ENCODE assay signal across 1 cellular context in genomic region chr2:219298759-219299371, GRCh38.
TF ChIP-seq lines count a peak whose summit lies in the region.

No MANE protein-coding gene starts in this region.

TF ChIP-seq in HepG2, 621 proteins besides CTCF, POLR2A, EP300 and RAD21 (continues in another document):
- 0 out of 2 replicates have a peak, but pooled peaks have one; percentile 41 for TF ChIP-seq PPARG (CRISPR knock-in tag; conservative IDR thresholded peaks at IDR 0.05)
- TF ChIP-seq BORCS8-MEF2B (CRISPR knock-in tag; IDR thresholded peaks at IDR 0.05): peak; percentile 45; the same call in 1 of the 2 replicates
- TF ChIP-seq ADNP (CRISPR knock-in tag; IDR thresholded peaks at IDR 0.05): no peak
- TF ChIP-seq ZNF598 (CRISPR knock-in tag; IDR thresholded peaks at IDR 0.05; ENCODE audit: borderline replicate concordance): 0 out of 2 replicates have a peak, but pooled peaks have one; percentile 51
- peak; percentile 63; the same call in 1 of the 2 replicates for TF ChIP-seq ZNF44 (CRISPR knock-in tag; IDR thresholded peaks at IDR 0.05)
- TF ChIP-seq, protein P1, sequence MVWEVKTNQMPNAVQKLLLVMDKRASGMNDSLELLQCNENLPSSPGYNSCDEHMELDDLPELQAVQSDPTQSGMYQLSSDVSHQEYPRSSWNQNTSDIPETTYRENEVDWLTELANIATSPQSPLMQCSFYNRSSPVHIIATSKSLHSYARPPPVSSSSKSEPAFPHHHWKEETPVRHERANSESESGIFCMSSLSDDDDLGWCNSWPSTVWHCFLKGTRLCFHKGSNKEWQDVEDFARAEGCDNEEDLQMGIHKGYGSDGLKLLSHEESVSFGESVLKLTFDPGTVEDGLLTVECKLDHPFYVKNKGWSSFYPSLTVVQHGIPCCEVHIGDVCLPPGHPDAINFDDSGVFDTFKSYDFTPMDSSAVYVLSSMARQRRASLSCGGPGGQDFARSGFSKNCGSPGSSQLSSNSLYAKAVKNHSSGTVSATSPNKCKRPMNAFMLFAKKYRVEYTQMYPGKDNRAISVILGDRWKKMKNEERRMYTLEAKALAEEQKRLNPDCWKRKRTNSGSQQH (CRISPR knock-in tag; IDR thresholded peaks at IDR 0.05; ENCODE audit: low read depth): 0 out of 2 replicates have a peak, but pooled peaks have one; percentile 32
- TF ChIP-seq ZNF777 (CRISPR knock-in tag; IDR thresholded peaks at IDR 0.05): no peak
- peak; percentile 82; the same call in 1 of the 2 replicates for TF ChIP-seq ZNF136 (CRISPR knock-in tag; IDR thresholded peaks at IDR 0.05; ENCODE audit: low read depth)
- 0 out of 2 replicates have a peak, but pooled peaks have one; percentile 24 for TF ChIP-seq PITX1 (CRISPR knock-in tag; IDR thresholded peaks at IDR 0.05)
- 0 out of 2 replicates have a peak, but pooled peaks have one; percentile 62 for TF ChIP-seq ARNT2 (CRISPR knock-in tag; IDR thresholded peaks at IDR 0.05; ENCODE audit: low read depth)
- TF ChIP-seq ETV6 (CRISPR knock-in tag; conservative IDR thresholded peaks at IDR 0.05): no peak
- TF ChIP-seq GABPA (IDR thresholded peaks at IDR 0.05; ENCODE audit: low read depth, low read length): no peak
- no peak for TF ChIP-seq GABPA (CRISPR knock-in tag; IDR thresholded peaks at IDR 0.05; ENCODE audit: low read depth)
- TF ChIP-seq, protein P2, sequence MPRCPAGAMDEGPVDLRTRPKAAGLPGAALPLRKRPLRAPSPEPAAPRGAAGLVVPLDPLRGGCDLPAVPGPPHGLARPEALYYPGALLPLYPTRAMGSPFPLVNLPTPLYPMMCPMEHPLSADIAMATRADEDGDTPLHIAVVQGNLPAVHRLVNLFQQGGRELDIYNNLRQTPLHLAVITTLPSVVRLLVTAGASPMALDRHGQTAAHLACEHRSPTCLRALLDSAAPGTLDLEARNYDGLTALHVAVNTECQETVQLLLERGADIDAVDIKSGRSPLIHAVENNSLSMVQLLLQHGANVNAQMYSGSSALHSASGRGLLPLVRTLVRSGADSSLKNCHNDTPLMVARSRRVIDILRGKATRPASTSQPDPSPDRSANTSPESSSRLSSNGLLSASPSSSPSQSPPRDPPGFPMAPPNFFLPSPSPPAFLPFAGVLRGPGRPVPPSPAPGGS (CRISPR knock-in tag; IDR thresholded peaks at IDR 0.05): peak; percentile 86; the same call in 1 of the 2 replicates
- 0 out of 2 replicates have a peak, but pooled peaks have one; percentile 34 for TF ChIP-seq POGK (CRISPR knock-in tag; conservative IDR thresholded peaks at IDR 0.05)
- TF ChIP-seq ZIK1 (CRISPR knock-in tag; IDR thresholded peaks at IDR 0.05; ENCODE audit: borderline replicate concordance, low read depth): 0 out of 2 replicates have a peak, but pooled peaks have one; percentile 24
- peak; percentile 82; the same call in 1 of the 2 replicates for TF ChIP-seq ZNF782 (CRISPR knock-in tag; IDR thresholded peaks at IDR 0.05; ENCODE audit: borderline replicate concordance)
- no peak for TF ChIP-seq ZNF720 (CRISPR knock-in tag; IDR thresholded peaks at IDR 0.05)
- TF ChIP-seq MAZ (IDR thresholded peaks at IDR 0.05; ENCODE audit: borderline replicate concordance, low read depth, low read length): peak; percentile 75; the same call in 1 of the 2 replicates
- peak; percentile 85 for TF ChIP-seq MAZ (CRISPR knock-in tag; IDR thresholded peaks at IDR 0.05; ENCODE audit: low read depth)
- TF ChIP-seq ZNF761 (CRISPR knock-in tag; conservative IDR thresholded peaks at IDR 0.05): no peak
- no peak for TF ChIP-seq ZNF878 (CRISPR knock-in tag; IDR thresholded peaks at IDR 0.05)
- no peak for TF ChIP-seq ERF (CRISPR knock-in tag; IDR thresholded peaks at IDR 0.05)
- peak; percentile 60; the same call in 1 of the 2 replicates for TF ChIP-seq SAP130 (CRISPR knock-in tag; IDR thresholded peaks at IDR 0.05; ENCODE audit: low read depth)
- TF ChIP-seq ZBTB7B (CRISPR knock-in tag; IDR thresholded peaks at IDR 0.05): no peak
- TF ChIP-seq, protein P3, sequence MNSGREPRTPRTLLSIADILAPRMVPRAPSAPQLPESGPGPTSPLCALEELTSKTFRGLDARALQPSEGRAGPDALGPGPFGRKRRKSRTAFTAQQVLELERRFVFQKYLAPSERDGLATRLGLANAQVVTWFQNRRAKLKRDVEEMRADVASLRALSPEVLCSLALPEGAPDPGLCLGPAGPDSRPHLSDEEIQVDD (CRISPR knock-in tag; IDR thresholded peaks at IDR 0.05; ENCODE audit: borderline replicate concordance): no peak
- TF ChIP-seq, protein P4, sequence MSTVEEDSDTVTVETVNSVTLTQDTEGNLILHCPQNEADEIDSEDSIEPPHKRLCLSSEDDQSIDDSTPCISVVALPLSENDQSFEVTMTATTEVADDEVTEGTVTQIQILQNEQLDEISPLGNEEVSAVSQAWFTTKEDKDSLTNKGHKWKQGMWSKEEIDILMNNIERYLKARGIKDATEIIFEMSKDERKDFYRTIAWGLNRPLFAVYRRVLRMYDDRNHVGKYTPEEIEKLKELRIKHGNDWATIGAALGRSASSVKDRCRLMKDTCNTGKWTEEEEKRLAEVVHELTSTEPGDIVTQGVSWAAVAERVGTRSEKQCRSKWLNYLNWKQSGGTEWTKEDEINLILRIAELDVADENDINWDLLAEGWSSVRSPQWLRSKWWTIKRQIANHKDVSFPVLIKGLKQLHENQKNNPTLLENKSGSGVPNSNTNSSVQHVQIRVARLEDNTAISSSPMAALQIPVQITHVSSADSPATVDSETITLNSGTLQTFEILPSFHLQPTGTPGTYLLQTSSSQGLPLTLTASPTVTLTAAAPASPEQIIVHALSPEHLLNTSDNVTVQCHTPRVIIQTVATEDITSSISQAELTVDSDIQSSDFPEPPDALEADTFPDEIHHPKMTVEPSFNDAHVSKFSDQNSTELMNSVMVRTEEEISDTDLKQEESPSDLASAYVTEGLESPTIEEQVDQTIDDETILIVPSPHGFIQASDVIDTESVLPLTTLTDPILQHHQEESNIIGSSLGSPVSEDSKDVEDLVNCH (CRISPR knock-in tag; IDR thresholded peaks at IDR 0.05): peak; percentile 67; the same call in 1 of the 2 replicates
- TF ChIP-seq PRPF4 (IDR thresholded peaks at IDR 0.05; ENCODE audit: low read depth, low read length, poor library complexity, severe bottlenecking): no peak
- no peak for TF ChIP-seq ZNF766 (CRISPR knock-in tag; IDR thresholded peaks at IDR 0.05; ENCODE audit: borderline replicate concordance)
- TF ChIP-seq WIZ (CRISPR knock-in tag; IDR thresholded peaks at IDR 0.05): peak; percentile 54; the same call in 1 of the 2 replicates
- TF ChIP-seq ZBTB8A (CRISPR knock-in tag; IDR thresholded peaks at IDR 0.05; ENCODE audit: borderline replicate concordance, low read depth): peak; percentile 62; the same call in 1 of the 2 replicates
- TF ChIP-seq, protein P5, sequence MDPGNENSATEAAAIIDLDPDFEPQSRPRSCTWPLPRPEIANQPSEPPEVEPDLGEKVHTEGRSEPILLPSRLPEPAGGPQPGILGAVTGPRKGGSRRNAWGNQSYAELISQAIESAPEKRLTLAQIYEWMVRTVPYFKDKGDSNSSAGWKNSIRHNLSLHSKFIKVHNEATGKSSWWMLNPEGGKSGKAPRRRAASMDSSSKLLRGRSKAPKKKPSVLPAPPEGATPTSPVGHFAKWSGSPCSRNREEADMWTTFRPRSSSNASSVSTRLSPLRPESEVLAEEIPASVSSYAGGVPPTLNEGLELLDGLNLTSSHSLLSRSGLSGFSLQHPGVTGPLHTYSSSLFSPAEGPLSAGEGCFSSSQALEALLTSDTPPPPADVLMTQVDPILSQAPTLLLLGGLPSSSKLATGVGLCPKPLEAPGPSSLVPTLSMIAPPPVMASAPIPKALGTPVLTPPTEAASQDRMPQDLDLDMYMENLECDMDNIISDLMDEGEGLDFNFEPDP (CRISPR knock-in tag; conservative IDR thresholded peaks at IDR 0.05): no peak
- no peak for TF ChIP-seq NFE2L2 (IDR thresholded peaks at IDR 0.05; ENCODE audit: low read length)
- no peak for TF ChIP-seq ZNF644 (CRISPR knock-in tag; IDR thresholded peaks at IDR 0.05; ENCODE audit: low read depth)
- TF ChIP-seq ZNF616 (CRISPR knock-in tag; IDR thresholded peaks at IDR 0.05; ENCODE audit: low read depth): 0 out of 2 replicates have a peak, but pooled peaks have one; percentile 23
- 0 out of 2 replicates have a peak, but pooled peaks have one; percentile 14 for TF ChIP-seq SP5 (CRISPR knock-in tag; IDR thresholded peaks at IDR 0.05; ENCODE audit: borderline replicate concordance, low read depth)
- no peak for TF ChIP-seq KLF15 (CRISPR knock-in tag; IDR thresholded peaks at IDR 0.05; ENCODE audit: borderline replicate concordance)
- TF ChIP-seq POLR2AphosphoS5 (IDR thresholded peaks at IDR 0.05; ENCODE audit: low read depth, low read length): no peak
- TF ChIP-seq, protein P6, sequence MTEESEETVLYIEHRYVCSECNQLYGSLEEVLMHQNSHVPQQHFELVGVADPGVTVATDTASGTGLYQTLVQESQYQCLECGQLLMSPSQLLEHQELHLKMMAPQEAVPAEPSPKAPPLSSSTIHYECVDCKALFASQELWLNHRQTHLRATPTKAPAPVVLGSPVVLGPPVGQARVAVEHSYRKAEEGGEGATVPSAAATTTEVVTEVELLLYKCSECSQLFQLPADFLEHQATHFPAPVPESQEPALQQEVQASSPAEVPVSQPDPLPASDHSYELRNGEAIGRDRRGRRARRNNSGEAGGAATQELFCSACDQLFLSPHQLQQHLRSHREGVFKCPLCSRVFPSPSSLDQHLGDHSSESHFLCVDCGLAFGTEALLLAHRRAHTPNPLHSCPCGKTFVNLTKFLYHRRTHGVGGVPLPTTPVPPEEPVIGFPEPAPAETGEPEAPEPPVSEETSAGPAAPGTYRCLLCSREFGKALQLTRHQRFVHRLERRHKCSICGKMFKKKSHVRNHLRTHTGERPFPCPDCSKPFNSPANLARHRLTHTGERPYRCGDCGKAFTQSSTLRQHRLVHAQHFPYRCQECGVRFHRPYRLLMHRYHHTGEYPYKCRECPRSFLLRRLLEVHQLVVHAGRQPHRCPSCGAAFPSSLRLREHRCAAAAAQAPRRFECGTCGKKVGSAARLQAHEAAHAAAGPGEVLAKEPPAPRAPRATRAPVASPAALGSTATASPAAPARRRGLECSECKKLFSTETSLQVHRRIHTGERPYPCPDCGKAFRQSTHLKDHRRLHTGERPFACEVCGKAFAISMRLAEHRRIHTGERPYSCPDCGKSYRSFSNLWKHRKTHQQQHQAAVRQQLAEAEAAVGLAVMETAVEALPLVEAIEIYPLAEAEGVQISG (CRISPR knock-in tag; IDR thresholded peaks at IDR 0.05): peak; percentile 28; the same call in 1 of the 2 replicates
- TF ChIP-seq ZNF30 (CRISPR knock-in tag; IDR thresholded peaks at IDR 0.05): no peak
- TF ChIP-seq CC2D1A (CRISPR knock-in tag; IDR thresholded peaks at IDR 0.05): no peak
- no peak for TF ChIP-seq SRSF9 (IDR thresholded peaks at IDR 0.05; ENCODE audit: borderline replicate concordance, insufficient read depth, low read depth, low read length, poor library complexity, severe bottlenecking)
- TF ChIP-seq ZNF577 (CRISPR knock-in tag; IDR thresholded peaks at IDR 0.05; ENCODE audit: borderline replicate concordance, low read depth): no peak
- no peak for TF ChIP-seq DPF2 (CRISPR knock-in tag; IDR thresholded peaks at IDR 0.05; ENCODE audit: borderline replicate concordance, low read depth)
- no peak for TF ChIP-seq ZNF530 (CRISPR knock-in tag; IDR thresholded peaks at IDR 0.05; ENCODE audit: low read depth)
- peak; percentile 41; the same call in 1 of the 2 replicates for TF ChIP-seq ZNF441 (CRISPR knock-in tag; IDR thresholded peaks at IDR 0.05; ENCODE audit: borderline replicate concordance)
- 0 out of 2 replicates have a peak, but pooled peaks have one; percentile 21 for TF ChIP-seq RXRA (CRISPR knock-in tag; IDR thresholded peaks at IDR 0.05)
- TF ChIP-seq, protein P7, sequence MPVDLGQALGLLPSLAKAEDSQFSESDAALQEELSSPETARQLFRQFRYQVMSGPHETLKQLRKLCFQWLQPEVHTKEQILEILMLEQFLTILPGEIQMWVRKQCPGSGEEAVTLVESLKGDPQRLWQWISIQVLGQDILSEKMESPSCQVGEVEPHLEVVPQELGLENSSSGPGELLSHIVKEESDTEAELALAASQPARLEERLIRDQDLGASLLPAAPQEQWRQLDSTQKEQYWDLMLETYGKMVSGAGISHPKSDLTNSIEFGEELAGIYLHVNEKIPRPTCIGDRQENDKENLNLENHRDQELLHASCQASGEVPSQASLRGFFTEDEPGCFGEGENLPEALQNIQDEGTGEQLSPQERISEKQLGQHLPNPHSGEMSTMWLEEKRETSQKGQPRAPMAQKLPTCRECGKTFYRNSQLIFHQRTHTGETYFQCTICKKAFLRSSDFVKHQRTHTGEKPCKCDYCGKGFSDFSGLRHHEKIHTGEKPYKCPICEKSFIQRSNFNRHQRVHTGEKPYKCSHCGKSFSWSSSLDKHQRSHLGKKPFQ (CRISPR knock-in tag; IDR thresholded peaks at IDR 0.05; ENCODE audit: insufficient replicate concordance): no peak
- 0 out of 2 replicates have a peak, but pooled peaks have one; percentile 39 for TF ChIP-seq ZNF747 (CRISPR knock-in tag; IDR thresholded peaks at IDR 0.05; ENCODE audit: borderline replicate concordance)
- TF ChIP-seq ZNF605 (CRISPR knock-in tag; IDR thresholded peaks at IDR 0.05): peak; percentile 82
- TF ChIP-seq ZBTB14 (CRISPR knock-in tag; IDR thresholded peaks at IDR 0.05): no peak
- TF ChIP-seq PHF21A (CRISPR knock-in tag; IDR thresholded peaks at IDR 0.05): peak; percentile 49; the same call in 1 of the 2 replicates
- TF ChIP-seq TEAD3 (CRISPR knock-in tag; optimal IDR thresholded peaks at IDR 0.05; ENCODE audit: borderline replicate concordance): no peak
- TF ChIP-seq ZSCAN25 (CRISPR knock-in tag; IDR thresholded peaks at IDR 0.05): no peak
- no peak for TF ChIP-seq ZNF557 (CRISPR knock-in tag; IDR thresholded peaks at IDR 0.05)
